ENCODE assay signal across 9 cellular contexts in genomic region chr6:132084811-132085509, GRCh38.
DNase-seq lines count a peak whose midpoint lies in the region; ATAC-seq and TF ChIP-seq lines count a peak whose summit lies in the region.
"Had no signal": no experiment of that assay in that cellular context is flagged by ENCODE, and none has a peak within 500 bp of the region (broad histone marks: within the 10 kb centered on the region; RNA-seq: fewer than 3 reads in every experiment).

No MANE protein-coding gene starts in this region.

- H3K36me3 ChIP-seq in aorta (ENCODE audit: control insufficient read depth in 1 of 2, insufficient read depth in 2 of 2, low read length in 1 of 2): no peaks in the 10 kb centered on the region

- DNase-seq in A172 (ENCODE audit: low spot score): peak; percentile 92
- peak; percentile 99 for DNase-seq in M059J (ENCODE audit: low read depth)
- peak; percentile 87 to 88 for DNase-seq in foreskin fibroblast
- no peak for DNase-seq in aorta
- no peak for DNase-seq in activated CD4-positive, alpha-beta T cell treated with anti-CD3 and anti-CD28 coated beads, Interleukin-2, amount 10 ng/mL, durations not matched to agents 24 days and 14 days
- DNase-seq in NCI-H1694 (lab: John Stamatoyannopoulos, UW): no peak
- DNase-seq in activated gamma-delta T cell (lab: John Stamatoyannopoulos, UW): no peak

- TF ChIP-seq CTCF in foreskin fibroblast (IDR thresholded peaks at IDR 0.05; ENCODE audit: low read depth, low read length): no peak

- H3K9me3 Mint-ChIP-seq in activated CD4-positive, alpha-beta T cell treated with anti-CD3 and anti-CD28 coated beads, Interleukin-2, amount 10 ng/mL, durations not matched to agents 24 days and 14 days: no peaks in the 10 kb centered on the region

- H3K4me3 ChIP-seq in foreskin fibroblast (ENCODE audit: low read depth in 1 of 2, low read length in 2 of 2) (no peak overlapping the region), aorta (ENCODE audit: low read length in 2 of 2) (no peak overlapping the region)

- intact Hi-C loops in aorta (cut with DNase I): loop anchor here (2.0 to 5.0 kb wide), 4 partner anchors 47 to 137 kb away; partner anchors contain the start of gene CCN2 (in 1 of the 2)
- intact Hi-C loops in activated CD4-positive, alpha-beta T cell treated with anti-CD3 and anti-CD28 coated beads, Interleukin-2, amount 10 ng/mL, durations not matched to agents 24 days and 14 days (cut with micrococcal nuclease): no loop called here

- no peaks in the 10 kb centered on the region for H3K4me1 Mint-ChIP-seq in activated CD4-positive, alpha-beta T cell treated with anti-CD3 and anti-CD28 coated beads, Interleukin-2, amount 10 ng/mL, durations not matched to agents 24 days and 14 days

- peak overlapping the region; percentile 92 to 97 for H3K27ac ChIP-seq in aorta (ENCODE audit: low read depth in 1 of 2, low read length in 2 of 2)
- H3K27ac ChIP-seq: C4-2B had no signal

- H3K4me3 Mint-ChIP-seq in activated CD4-positive, alpha-beta T cell treated with anti-CD3 and anti-CD28 coated beads, Interleukin-2, amount 10 ng/mL, durations not matched to agents 24 days and 14 days: no peak overlapping the region

- no peaks in the 10 kb centered on the region for H3K36me3 Mint-ChIP-seq in activated CD4-positive, alpha-beta T cell treated with anti-CD3 and anti-CD28 coated beads, Interleukin-2, amount 10 ng/mL, durations not matched to agents 24 days and 14 days (ENCODE audit: low read depth)

- ATAC-seq in GM21423 (IDR thresholded peaks at IDR 0.05; ENCODE audit: unreplicated experiment) (peak; percentile 66), aorta (ENCODE audit: low FRiP score) (peak; percentile 77)

- H3K27me3 ChIP-seq in aorta (ENCODE audit: control insufficient read depth in 1 of 2, insufficient read depth in 2 of 2, low read length in 1 of 2): no peaks in the 10 kb centered on the region

- no peaks in the 10 kb centered on the region for H3K9me3 ChIP-seq in aorta (ENCODE audit: control insufficient read depth, low read length)

- WGBS in aorta, 2 donors: 5 to 7% methylated on average over 3 of the region's 3 CpGs

- no peaks in the 10 kb centered on the region for H3K27me3 Mint-ChIP-seq in activated CD4-positive, alpha-beta T cell treated with anti-CD3 and anti-CD28 coated beads, Interleukin-2, amount 10 ng/mL, durations not matched to agents 24 days and 14 days

- peaks cover 0 to 4% of the 10 kb centered on the region in 2 donors for H3K4me1 ChIP-seq in aorta (ENCODE audit: control insufficient read depth in 1 of 2, insufficient read depth in 2 of 2, low read length in 2 of 2)

- no peak overlapping the region for H3K27ac Mint-ChIP-seq in activated CD4-positive, alpha-beta T cell treated with anti-CD3 and anti-CD28 coated beads, Interleukin-2, amount 10 ng/mL, durations not matched to agents 24 days and 14 days

Comparison
In these comparisons a context has a peak if more than half of its experiments do, and no peak if none do; other contexts are left out.
1. DNase-seq: peak in A172 (single experiment), M059J (single experiment) and foreskin fibroblast (2 of 2); none in aorta (0 of 2), activated CD4-positive, alpha-beta T cell treated with anti-CD3 and anti-CD28 coated beads, Interleukin-2, amount 10 ng/mL, durations not matched to agents 24 days and 14 days (single experiment), NCI-H1694 (single experiment) and activated gamma-delta T cell (single experiment).